Comparison of ENCODE assay signal across 9 cellular contexts in genomic region chr16:68234188-68235104, GRCh38. TPM values are rescaled to one million over a fixed set of nuclear protein-coding genes. Genes with fewer than 3 reads are reported as not detected.
DNase-seq lines count a peak whose midpoint lies in the region; ATAC-seq, FAIRE-seq and TF ChIP-seq lines count a peak whose summit lies in the region.
"Had no signal": no experiment of that assay in that cellular context is flagged by ENCODE, and none has a peak within 500 bp of the region (broad histone marks: within the 10 kb centered on the region; RNA-seq: fewer than 3 reads in every experiment).

No MANE protein-coding gene starts in this region.

- H3K27ac ChIP-seq in GM23338 (ENCODE audit: low read depth) (peak overlapping the region; percentile 92; the same call in 1 of the 2 replicates), epithelial cell of prostate (peak overlapping the region; percentile 98), pancreas (peak overlapping the region; percentile 83 to 99 (median 95)), right cardiac atrium (ENCODE audit: low read length) (no peak overlapping the region)
- H3K27ac ChIP-seq: WERI-Rb-1 had no signal

- peaks cover 23% of the 10 kb centered on the region for H3K79me2 ChIP-seq in GM23338 (replicated peaks; ENCODE audit: insufficient read depth)

- peaks cover 4% of the 10 kb centered on the region for H3K9me3 Mint-ChIP-seq in GM23338

- peak; percentile 2 for ATAC-seq in GM23338
- ATAC-seq in pancreas: peak; percentile 48 to 59 (median 56)
- ATAC-seq in right cardiac atrium: no peak
- ATAC-seq in GM21825 (IDR thresholded peaks at IDR 0.05; ENCODE audit: unreplicated experiment): no peak

- 0 out of 2 replicates have a peak, but pooled peaks cover 4% of the 10 kb centered on the region for H3K36me3 ChIP-seq in GM23338 (ENCODE audit: insufficient read depth)
- H3K36me3 ChIP-seq in pancreas: peaks cover 7 to 28% (median 18%) of the 10 kb centered on the region in 3 donors

- H3K4me1 ChIP-seq in GM23338 (ENCODE audit: insufficient read depth): peaks cover 17% of the 10 kb centered on the region
- H3K4me1 ChIP-seq in pancreas: peaks cover 8 to 26% (median 10%) of the 10 kb centered on the region in 3 donors
- no peaks in the 10 kb centered on the region for H3K4me1 ChIP-seq in right cardiac atrium (ENCODE audit: control insufficient read depth, insufficient read depth, low read length)

- peak overlapping the region; percentile 83 for H3K27ac Mint-ChIP-seq in GM23338

- TF ChIP-seq CTCF in GM23338 (conservative IDR thresholded peaks at IDR 0.05; ENCODE audit: low read depth in 2 of 2) (no peak), pancreas (IDR thresholded peaks at IDR 0.05) (no peak), GM13976 (IDR thresholded peaks at IDR 0.05; ENCODE audit: borderline replicate concordance, control extremely low read depth, extremely low read depth, insufficient read depth, missing control alignments) (no peak)

- H3K36me3 Mint-ChIP-seq in GM23338 (ENCODE audit: low read depth): peaks cover 35% of the 10 kb centered on the region

- H2AFZ ChIP-seq in GM23338: no peak overlapping the region

- intact Hi-C loops in pancreas (cut with DNase I) (loop anchor here in 2 of 3 donors (5.0 to 10.0 kb wide), 3 partner anchors 53 to 250 kb away; partner anchors contain the start of genes DPEP3 (in 1 of the 2) and NFATC3 (in 1 of the 2)), right cardiac atrium (cut with DNase I) (loop anchor here in 1 of 4 donors (10.0 kb wide), 1 partner anchor 240 kb away; the partner anchor contains the start of gene DPEP2)

- in situ Hi-C loops in GM13976 (cut with MboI; ENCODE audit: low sequenced_read_pairs, unreplicated experiment): no loop called here

- H3K9me2 ChIP-seq in GM23338 (ENCODE audit: insufficient read depth): no peaks in the 10 kb centered on the region

- FAIRE-seq in pancreas (lab: Jason Lieb, UNC): no peak

- H3K4me3 Mint-ChIP-seq in GM23338: peak overlapping the region; percentile 81

- WGBS in pancreas, 2 donors: 6 to 13% methylated on average over 13 of the region's 13 CpGs
- 62% methylated on average over 13 of the region's 13 CpGs for WGBS in right cardiac atrium

- H3K4me1 Mint-ChIP-seq in GM23338: peaks cover 25% of the 10 kb centered on the region

- H3K9me3 ChIP-seq in pancreas (no peaks in the 10 kb centered on the region), right cardiac atrium (ENCODE audit: control insufficient read depth, low read length) (no peaks in the 10 kb centered on the region)

- peaks cover 18% of the 10 kb centered on the region for H3K27me3 Mint-ChIP-seq in GM23338 (ENCODE audit: insufficient read depth, low read depth, poor library complexity)

- DNase-seq in GM23338 (ENCODE audit: low spot score) (peak; percentile 71), NCI-H345 treated with DMSO at 0.1 percent for 48 hours (lab: John Stamatoyannopoulos, UW; ENCODE audit: unreplicated experiment) (peak; percentile 47), epithelial cell of prostate (ENCODE audit: low read depth, low spot score) (peak; percentile 73), pancreas (peak; percentile 90 to 99 (median 99)), putamen (ENCODE audit: low spot score) (no peak), GM13976 (ENCODE audit: low spot score) (no peak), right cardiac atrium (no peak)
- DNase-seq: WERI-Rb-1 had no signal

- H3K4me3 ChIP-seq in GM23338: peak overlapping the region; percentile 98
- peak overlapping the region; percentile 47 to 86 (median 74) for H3K4me3 ChIP-seq in pancreas
- no peak overlapping the region for H3K4me3 ChIP-seq in right cardiac atrium (ENCODE audit: low read length)

- peak overlapping the region; percentile 99 for H3K4me2 ChIP-seq in GM23338

- H3K27me3 ChIP-seq in GM23338 (ENCODE audit: insufficient read depth) (peaks cover 3% of the 10 kb centered on the region; the same call in 1 of the 2 replicates), pancreas (no peaks in the 10 kb centered on the region), right cardiac atrium (ENCODE audit: control insufficient read depth, insufficient read depth) (no peaks in the 10 kb centered on the region)

- H3F3A ChIP-seq in GM23338 (replicated peaks; ENCODE audit: low read depth): peaks cover 24% of the 10 kb centered on the region

- peaks cover 18% of the 10 kb centered on the region for H4K20me1 ChIP-seq in GM23338 (replicated peaks; ENCODE audit: insufficient read depth)

TF ChIP-seq in GM23338, 12 proteins besides CTCF, POLR2A, EP300 and RAD21 (continues in another document):
- TF ChIP-seq EZH2 (IDR thresholded peaks at IDR 0.05; ENCODE audit: low read depth, unreplicated experiment): no peak
- no peak for TF ChIP-seq JUNB (IDR thresholded peaks at IDR 0.05; ENCODE audit: unreplicated experiment)
- TF ChIP-seq EZH2phosphoT487 (IDR thresholded peaks at IDR 0.05; ENCODE audit: unreplicated experiment): no peak
- TF ChIP-seq NANOG (IDR thresholded peaks at IDR 0.05; ENCODE audit: borderline replicate concordance): no peak
- no peak for TF ChIP-seq POLR2AphosphoS5 (IDR thresholded peaks at IDR 0.05; ENCODE audit: low read depth)
- no peak for TF ChIP-seq ZNF462 (CRISPR knock-in tag; IDR thresholded peaks at IDR 0.05)
- no peak for TF ChIP-seq ZNF114 (CRISPR knock-in tag; IDR thresholded peaks at IDR 0.05)

RNA-seq across cellular contexts. Expression of gene ESRP2, which starts 1.5 kb away (rescaled TPM):
- 42.7 and 44.0 TPM in 2 replicates for total RNA-seq in GM23338 (2014; rRNA removed; shearing (Covaris generic))
- polyA plus RNA-seq in GM23338 (2016; fragmentation: Nextera tagmentation; extraction: Ambion mirVana) (16.2 TPM in 2 replicates), pancreas (10 to 100 TPM; 35.5 to 45.5 TPM), right cardiac atrium (0.16 TPM)
- total RNA-seq in pancreas (10 to 100 TPM; 20.1 to 43.4 (median 33.3) TPM), right cardiac atrium (under 1 TPM; 0.14 to 0.59 (median 0.36) TPM)

RNA-seq across cellular contexts. Expression of gene PLA2G15, which starts 10.7 kb away (rescaled TPM):
- total RNA-seq in GM23338 (2014; rRNA removed; shearing (Covaris generic)): 14.8 and 14.9 TPM in 2 replicates
- polyA plus RNA-seq in GM23338 (2016; fragmentation: Nextera tagmentation; extraction: Ambion mirVana) (3.1 TPM in 2 replicates), pancreas (1 to 10 TPM; 6.1 to 8.4 TPM), right cardiac atrium (18.2 TPM)
- total RNA-seq in pancreas (10 to 100 TPM in 1 of 6 donors, 1 to 10 TPM in 5; 3.5 to 14.1 (median 5.1) TPM), right cardiac atrium (10 to 100 TPM; 20.2 to 30.8 (median 28.7) TPM)

RNA-seq across cellular contexts. Expression of gene SLC7A6, which starts 29.9 kb away (rescaled TPM):
- total RNA-seq in GM23338 (2014; rRNA removed; shearing (Covaris generic)): 19.7 and 30.9 TPM in 2 replicates
- polyA plus RNA-seq in GM23338 (2016; fragmentation: Nextera tagmentation; extraction: Ambion mirVana) (15.0 and 16.6 TPM in 2 replicates), pancreas (1 to 10 TPM; 3.1 to 5.4 TPM), right cardiac atrium (25.0 TPM)
- total RNA-seq in pancreas (1 to 10 TPM; 4.3 to 8.7 (median 6.0) TPM), right cardiac atrium (10 to 100 TPM; 39.0 to 60.7 (median 51.3) TPM)

Comparison
In these comparisons a context has a peak if more than half of its experiments do, and no peak if none do; other contexts are left out.
1. ATAC-seq: peak in GM23338 (single experiment) and pancreas (4 of 4); none in right cardiac atrium (0 of 2) and GM21825 (single experiment).
2. DNase-seq: peak in GM23338 (single experiment), NCI-H345 treated with DMSO at 0.1 percent for 48 hours (single experiment), epithelial cell of prostate (single experiment) and pancreas (6 of 6); none in putamen (single experiment), GM13976 (single experiment) and right cardiac atrium (0 of 3).
3. RNA of gene ESRP2, which starts 1.5 kb away (total RNA-seq): 42.7 to 44.0 TPM in GM23338 and 20.1 to 43.4 TPM in pancreas; 0.14 to 0.59 TPM in right cardiac atrium; every median in the first group is over 10 times any median in the second.